10 cellular contexts compared by ENCODE assay signal in the genomic region with DNA sequence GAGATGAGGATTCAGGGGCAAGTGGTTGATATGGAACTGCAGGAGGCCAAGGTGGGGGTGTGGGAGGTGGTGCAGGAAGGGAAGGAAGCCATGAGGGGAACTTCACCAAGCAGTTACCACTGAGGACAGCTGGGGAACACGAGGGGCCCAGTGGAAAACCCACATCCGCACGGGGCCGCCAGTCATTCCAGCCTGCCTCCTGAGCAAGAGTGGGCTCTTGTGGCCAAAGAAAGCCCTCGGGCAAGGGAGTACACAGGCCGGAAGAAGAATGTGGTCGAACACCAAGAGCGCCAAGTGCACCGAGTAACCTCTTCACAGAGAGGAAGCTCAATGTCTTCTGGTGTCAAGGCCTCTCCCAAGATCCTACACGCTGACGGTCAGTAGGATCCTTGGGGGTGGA.
DNase-seq lines count a peak whose midpoint lies in the region; ATAC-seq and TF ChIP-seq lines count a peak whose summit lies in the region.
"Had no signal": no experiment of that assay in that cellular context is flagged by ENCODE, and none has a peak within 500 bp of the region (broad histone marks: within the 10 kb centered on the region; RNA-seq: fewer than 3 reads in every experiment).

No MANE protein-coding gene starts in this region.

- H3K4me3 ChIP-seq in IMR-90 (ENCODE audit: insufficient read depth, low read depth, low read length) (no peak overlapping the region), dorsolateral prefrontal cortex (no peak overlapping the region)
- H3K4me3 ChIP-seq: A549 had no signal

- no peaks in the 10 kb centered on the region for H3K36me3 ChIP-seq in IMR-90 (ENCODE audit: control insufficient read depth, insufficient read depth, low read length)

- peaks cover 7% of the 10 kb centered on the region for H3K4me1 ChIP-seq in IMR-90 (ENCODE audit: control insufficient read depth, insufficient read depth, low read length)
- H3K4me1 ChIP-seq: A549 had no signal

- no peak for ATAC-seq in IMR-90 (ENCODE audit: low read depth)
- peak; percentile 72 for ATAC-seq in stimulated activated memory B cell treated with anti-CD40 and anti-IgM and Interleukin-4, amounts not matched to agents 10 μg/mL and 1 μg/mL and 100 μg/mL, for 72 hours
- no peak for ATAC-seq in GM21529 (IDR thresholded peaks at IDR 0.05; ENCODE audit: unreplicated experiment)
- ATAC-seq: A549 had no signal

- peaks cover 10% of the 10 kb centered on the region for H3K36me3 Mint-ChIP-seq in activated CD4-positive, alpha-beta T cell treated with anti-CD3 and anti-CD28 coated beads, Interleukin-2, amount 10 ng/mL, durations not matched to agents 7 days and 5 days (ENCODE audit: low read depth)
- H3K36me3 Mint-ChIP-seq in stimulated activated memory B cell treated with anti-CD40 and anti-IgM and Interleukin-4, amounts not matched to agents 10 μg/mL and 1 μg/mL and 100 μg/mL, for 72 hours: no peaks in the 10 kb centered on the region

- no peak overlapping the region for H3K4me2 ChIP-seq in IMR-90 (ENCODE audit: low read depth, low read length)
- H3K4me2 ChIP-seq: A549 had no signal

- H2AK5ac ChIP-seq in IMR-90 (ENCODE audit: low read depth, low read length): no peak overlapping the region

- POLR2A ChIA-PET in activated CD4-positive, alpha-beta T cell treated with anti-CD3 and anti-CD28 coated beads, Interleukin-2, amount 10 ng/mL, durations not matched to agents 7 days and 5 days (lab: Charles Lee): interaction anchor here (0.6 to 1.2 kb wide), 2 partner anchors 12 to 56 kb away, joined by 3 read pairs; no protein-coding TSS in a partner anchor
- POLR2A ChIA-PET in IMR-90 (lab: Charles Lee; ENCODE audit: unreplicated experiment): no interaction called here

- H3K4me1 Mint-ChIP-seq in activated CD4-positive, alpha-beta T cell treated with anti-CD3 and anti-CD28 coated beads, Interleukin-2, amount 10 ng/mL, durations not matched to agents 7 days and 5 days: peaks cover 29% of the 10 kb centered on the region
- H3K4me1 Mint-ChIP-seq in stimulated activated memory B cell treated with anti-CD40 and anti-IgM and Interleukin-4, amounts not matched to agents 10 μg/mL and 1 μg/mL and 100 μg/mL, for 72 hours: peaks cover 10% of the 10 kb centered on the region

- H2BK15ac ChIP-seq in IMR-90 (ENCODE audit: low read depth, low read length): no peak overlapping the region

- no peaks in the 10 kb centered on the region for H3K79me1 ChIP-seq in IMR-90 (ENCODE audit: low read depth in 1 of 2, low read length in 2 of 2)

- WGBS in IMR-90 (ENCODE audit: extremely low coverage in 2 of 2, insufficient read length in 1 of 2), 2 experiments: 96% methylated on average over 5 of the region's 11 CpGs; no CpG with 5 or more reads in 1 of the 2 experiments

- intact Hi-C loops in IMR-90 (cut with micrococcal nuclease): no loop called here
- intact Hi-C loops in dorsolateral prefrontal cortex (cut with DNase I): no loop called here

- H2AK9ac ChIP-seq in IMR-90 (replicated peaks; ENCODE audit: low read depth, low read length, poor library complexity): peak overlapping the region; percentile 48

- no peak overlapping the region for H3K18ac ChIP-seq in IMR-90 (ENCODE audit: low read depth, low read length)

- H3K9ac ChIP-seq in IMR-90 (ENCODE audit: low read depth, low read length): no peak overlapping the region

- H3K27me3 Mint-ChIP-seq in activated CD4-positive, alpha-beta T cell treated with anti-CD3 and anti-CD28 coated beads, Interleukin-2, amount 10 ng/mL, durations not matched to agents 7 days and 5 days: no peaks in the 10 kb centered on the region
- no peaks in the 10 kb centered on the region for H3K27me3 Mint-ChIP-seq in stimulated activated memory B cell treated with anti-CD40 and anti-IgM and Interleukin-4, amounts not matched to agents 10 μg/mL and 1 μg/mL and 100 μg/mL, for 72 hours

- no peak overlapping the region for H4K8ac ChIP-seq in IMR-90 (ENCODE audit: low read depth in 2 of 2, low read length in 2 of 2)

- dilution Hi-C loops in IMR-90 (cut with HindIII; ENCODE audit: low sequenced_read_pairs, unreplicated experiment): no loop called here

- no peak overlapping the region for H3K4me3 Mint-ChIP-seq in activated CD4-positive, alpha-beta T cell treated with anti-CD3 and anti-CD28 coated beads, Interleukin-2, amount 10 ng/mL, durations not matched to agents 7 days and 5 days
- no peak overlapping the region for H3K4me3 Mint-ChIP-seq in stimulated activated memory B cell treated with anti-CD40 and anti-IgM and Interleukin-4, amounts not matched to agents 10 μg/mL and 1 μg/mL and 100 μg/mL, for 72 hours

- TF ChIP-seq CTCF in IMR-90 (conservative IDR thresholded peaks at IDR 0.05; ENCODE audit: low read depth, low read length) (no peak), dorsolateral prefrontal cortex (IDR thresholded peaks at IDR 0.05 in 54 of 56, conservative IDR thresholded peaks at IDR 0.05 in 2 of 56; ENCODE audit: low read depth in 1 of 56, partially characterized antibody in 56 of 56) (peak in 2 of 56 donors; percentile 5 to 17)

- TF ChIP-seq POLR2A in IMR-90 (IDR thresholded peaks at IDR 0.05; ENCODE audit: low read depth, low read length) (no peak), erythroblast (IDR thresholded peaks at IDR 0.05; ENCODE audit: low read length) (no peak)

- H4K20me1 ChIP-seq in IMR-90 (ENCODE audit: insufficient read depth, low read length): no peaks in the 10 kb centered on the region

- no peak overlapping the region for H2BK20ac ChIP-seq in IMR-90 (ENCODE audit: low read depth, low read length)

- peak; percentile 23 for DNase-seq in activated CD4-positive, alpha-beta T cell treated with anti-CD3 and anti-CD28 coated beads, Interleukin-2, amount 10 ng/mL, durations not matched to agents 7 days and 5 days
- DNase-seq in activated CD4-positive, alpha-beta T cell treated with anti-CD3 and anti-CD28 coated beads for 4 hours: no peak
- DNase-seq in IMR-90 (no peak), dorsolateral prefrontal cortex (peak in 8 of 10 donors; percentile 17 to 47 (median 40)), germinal center (ENCODE audit: low spot score) (no peak), erythroblast (lab: John Stamatoyannopoulos, UW) (no peak)
- DNase-seq: kidney had no signal

- no peaks in the 10 kb centered on the region for H3K27me3 ChIP-seq in IMR-90 (ENCODE audit: control insufficient read depth, insufficient read depth, low read length)
- no peaks in the 10 kb centered on the region for H3K27me3 ChIP-seq in dorsolateral prefrontal cortex

- no peak overlapping the region for H3K27ac ChIP-seq in IMR-90 (ENCODE audit: insufficient read depth, low read length)
- peak overlapping the region in 4 of 59 donors; percentile 6 to 58 (median 30) for H3K27ac ChIP-seq in dorsolateral prefrontal cortex
- H3K27ac ChIP-seq: A549 had no signal

- in situ Hi-C loops in IMR-90 (cut with MboI; ENCODE audit: low sequenced_read_pairs): no loop called here

- H3K4ac ChIP-seq in IMR-90 (ENCODE audit: low read depth, low read length): no peak overlapping the region

- H2BK120ac ChIP-seq in IMR-90 (ENCODE audit: low read depth, low read length): no peak overlapping the region

- H3K9me3 ChIP-seq in IMR-90 (ENCODE audit: control insufficient read depth, insufficient read depth, low read length): no peaks in the 10 kb centered on the region

- H3K9me3 Mint-ChIP-seq in activated CD4-positive, alpha-beta T cell treated with anti-CD3 and anti-CD28 coated beads, Interleukin-2, amount 10 ng/mL, durations not matched to agents 7 days and 5 days: peaks cover 14% of the 10 kb centered on the region
- H3K9me3 Mint-ChIP-seq in stimulated activated memory B cell treated with anti-CD40 and anti-IgM and Interleukin-4, amounts not matched to agents 10 μg/mL and 1 μg/mL and 100 μg/mL, for 72 hours: peaks cover 3% of the 10 kb centered on the region

- no peak overlapping the region for H3K14ac ChIP-seq in IMR-90 (replicated peaks; ENCODE audit: low read depth, low read length)

- H4K91ac ChIP-seq in IMR-90 (ENCODE audit: insufficient read depth, low read depth, low read length): no peak overlapping the region

- no peak overlapping the region for H4K5ac ChIP-seq in IMR-90 (ENCODE audit: low read depth, low read length)

- BruUV-seq in IMR-90 (replicated peaks; lab: Mats Ljungman, UMichigan): no TSS peak

- no peak overlapping the region for H2AFZ ChIP-seq in IMR-90 (replicated peaks; ENCODE audit: low read length, poor library complexity)

- H3K23ac ChIP-seq in IMR-90 (ENCODE audit: low read depth, low read length): no peak overlapping the region

- peak overlapping the region; percentile 70 for H3K27ac Mint-ChIP-seq in activated CD4-positive, alpha-beta T cell treated with anti-CD3 and anti-CD28 coated beads, Interleukin-2, amount 10 ng/mL, durations not matched to agents 7 days and 5 days
- H3K27ac Mint-ChIP-seq in stimulated activated memory B cell treated with anti-CD40 and anti-IgM and Interleukin-4, amounts not matched to agents 10 μg/mL and 1 μg/mL and 100 μg/mL, for 72 hours: peak overlapping the region; percentile 18

- no peak overlapping the region for H3K56ac ChIP-seq in IMR-90 (ENCODE audit: extremely low read depth, insufficient read depth, low read length)

- H2BK5ac ChIP-seq in IMR-90 (ENCODE audit: low read depth, low read length, poor library complexity, severe bottlenecking): no peak overlapping the region

- CTCF ChIA-PET in activated CD4-positive, alpha-beta T cell treated with anti-CD3 and anti-CD28 coated beads, Interleukin-2, amount 10 ng/mL, durations not matched to agents 7 days and 5 days (lab: Charles Lee): interaction anchor here (1.1 to 1.3 kb wide), 3 partner anchors 17 to 21 kb away, joined by 3 read pairs; no protein-coding TSS in a partner anchor
- CTCF ChIA-PET in IMR-90 (lab: Yijun Ruan, JAX): no interaction called here

- no peaks in the 10 kb centered on the region; the same call in 1 of the 2 replicates for H3K9me1 ChIP-seq in IMR-90 (ENCODE audit: insufficient read depth, low read length)

- no peak for TF ChIP-seq RAD21 in IMR-90 (IDR thresholded peaks at IDR 0.05; ENCODE audit: low read length)

TF ChIP-seq in IMR-90, 13 proteins besides CTCF, POLR2A, EP300 and RAD21:
- TF ChIP-seq SMC3 (IDR thresholded peaks at IDR 0.05; ENCODE audit: low read depth, low read length) (no peak), MAFK (IDR thresholded peaks at IDR 0.05; ENCODE audit: low read depth, low read length) (no peak)
- TF ChIP-seq, protein P1, sequence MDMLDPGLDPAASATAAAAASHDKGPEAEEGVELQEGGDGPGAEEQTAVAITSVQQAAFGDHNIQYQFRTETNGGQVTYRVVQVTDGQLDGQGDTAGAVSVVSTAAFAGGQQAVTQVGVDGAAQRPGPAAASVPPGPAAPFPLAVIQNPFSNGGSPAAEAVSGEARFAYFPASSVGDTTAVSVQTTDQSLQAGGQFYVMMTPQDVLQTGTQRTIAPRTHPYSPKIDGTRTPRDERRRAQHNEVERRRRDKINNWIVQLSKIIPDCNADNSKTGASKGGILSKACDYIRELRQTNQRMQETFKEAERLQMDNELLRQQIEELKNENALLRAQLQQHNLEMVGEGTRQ (IDR thresholded peaks at IDR 0.05; ENCODE audit: low read depth, low read length): no peak

Comparison
In these comparisons a context has a peak if more than half of its experiments do, and no peak if none do; other contexts are left out.
1. DNase-seq: peak in activated CD4-positive, alpha-beta T cell treated with anti-CD3 and anti-CD28 coated beads, Interleukin-2, amount 10 ng/mL, durations not matched to agents 7 days and 5 days (single experiment) and dorsolateral prefrontal cortex (8 of 10); none in activated CD4-positive, alpha-beta T cell treated with anti-CD3 and anti-CD28 coated beads for 4 hours (0 of 2), IMR-90 (single experiment), germinal center (single experiment) and erythroblast (0 of 2).